15 cellular contexts compared by ENCODE assay signal in genomic region chr16:85716016-85716679, GRCh38. TPM values are rescaled to one million over a fixed set of nuclear protein-coding genes. Genes with fewer than 3 reads are reported as not detected.
DNase-seq lines count a peak whose midpoint lies in the region; ATAC-seq and TF ChIP-seq lines count a peak whose summit lies in the region.
"Had no signal": no experiment of that assay in that cellular context is flagged by ENCODE, and none has a peak within 500 bp of the region (broad histone marks: within the 10 kb centered on the region; RNA-seq: fewer than 3 reads in every experiment).

No MANE protein-coding gene starts in this region.

- H3K9me2 ChIP-seq in Loucy (replicated peaks; ENCODE audit: low read depth, low read length) = no peaks in the 10 kb centered on the region

- peaks cover 11% of the 10 kb centered on the region for H3K9me3 ChIP-seq in BLaER1
- H3K9me3 ChIP-seq in Loucy (ENCODE audit: insufficient read depth, low read depth, low read length) = no peaks in the 10 kb centered on the region
- no peaks in the 10 kb centered on the region for H3K9me3 ChIP-seq in neural progenitor cell (ENCODE audit: low read depth)
- H3K9me3 ChIP-seq: colonic mucosa had no signal

- DNase-seq in epithelial cell of prostate (ENCODE audit: low read depth, low spot score) (no peak), neural progenitor cell (ENCODE audit: low spot score) (no peak), HEK293T (ENCODE audit: extremely low spot score) (no peak), NCI-H446 treated with DMSO at 0.1 percent for 48 hours (lab: John Stamatoyannopoulos, UW) (no peak), retina (no peak)
- no peak for DNase-seq in activated naive CD4-positive, alpha-beta T cell treated with anti-CD3 and anti-CD28 coated beads, Interleukin-2, amount 50 U/mL, for 72 hours (ENCODE audit: low spot score in 2 of 2)
- DNase-seq: activated CD4-positive, alpha-beta T cell treated with anti-CD3 and anti-CD28 coated beads, Interleukin-2, amount 50 U/mL, for 4 hours; activated naive CD4-positive, alpha-beta T cell treated with Interleukin-2 at 50 U/mL for 16 hours; CD8-positive, alpha-beta T cell; colonic mucosa; KG1; nephron progenitor cell had no signal

- peaks cover 27% of the 10 kb centered on the region for H3K36me3 ChIP-seq in BLaER1
- H3K36me3 ChIP-seq in Loucy (ENCODE audit: insufficient read depth, low read length) = no peaks in the 10 kb centered on the region
- no peaks in the 10 kb centered on the region for H3K36me3 ChIP-seq in neural progenitor cell
- H3K36me3 ChIP-seq: ascending aorta, colonic mucosa had no signal

- H3K79me2 ChIP-seq in Loucy (ENCODE audit: insufficient read depth, low read length) = no peaks in the 10 kb centered on the region
- H3K79me2 ChIP-seq in neural progenitor cell (ENCODE audit: low read depth) = no peaks in the 10 kb centered on the region

- POLR2A ChIA-PET in HEK293T (lab: Yijun Ruan, JAX) = no interaction called here

- peak overlapping the region; percentile 96 for H3K27ac Mint-ChIP-seq in neural progenitor cell
- H3K27ac Mint-ChIP-seq in activated naive CD4-positive, alpha-beta T cell treated with anti-CD3 and anti-CD28 coated beads, Interleukin-2, amount 50 U/mL, for 72 hours = no peak overlapping the region
- H3K27ac Mint-ChIP-seq: CD8-positive, alpha-beta T cell; nephron progenitor cell had no signal

- H3K4me1 Mint-ChIP-seq in neural progenitor cell = peaks cover 27% of the 10 kb centered on the region

- no peak overlapping the region; the same call in 1 of the 2 replicates for H2AFZ ChIP-seq in Loucy (ENCODE audit: low read length)
- peak overlapping the region; percentile 66 for H2AFZ ChIP-seq in neural progenitor cell (replicated peaks)

- peak overlapping the region; percentile 59 for H3K9ac ChIP-seq in BLaER1
- H3K9ac ChIP-seq in Loucy (ENCODE audit: low read depth, low read length, poor library complexity, severe bottlenecking) = no peak overlapping the region
- H3K9ac ChIP-seq in neural progenitor cell = no peak overlapping the region

- H3K4me3 ChIP-seq in BLaER1 (no peak overlapping the region), Loucy (ENCODE audit: low read length, poor library complexity, severe bottlenecking) (peak overlapping the region; percentile 13), neural progenitor cell (peak overlapping the region; percentile 26)
- H3K4me3 ChIP-seq: ascending aorta, colonic mucosa had no signal

- H4K20me1 ChIP-seq in BLaER1 (peaks cover 29% of the 10 kb centered on the region), Loucy (ENCODE audit: insufficient read depth, low read length, poor library complexity, severe bottlenecking) (no peaks in the 10 kb centered on the region), neural progenitor cell (ENCODE audit: low read depth) (no peaks in the 10 kb centered on the region)

- no peaks in the 10 kb centered on the region for H3K36me3 Mint-ChIP-seq in neural progenitor cell
- peaks cover 5 to 6% of the 10 kb centered on the region in 2 donors for H3K36me3 Mint-ChIP-seq in activated naive CD4-positive, alpha-beta T cell treated with anti-CD3 and anti-CD28 coated beads, Interleukin-2, amount 50 U/mL, for 72 hours

- H3K27me3 ChIP-seq in BLaER1 = no peaks in the 10 kb centered on the region
- H3K27me3 ChIP-seq in Loucy (ENCODE audit: insufficient read depth, low read length, poor library complexity, severe bottlenecking) = no peaks in the 10 kb centered on the region
- H3K27me3 ChIP-seq in neural progenitor cell = peaks cover 11% of the 10 kb centered on the region
- H3K27me3 ChIP-seq: ascending aorta, colonic mucosa had no signal

- no peaks in the 10 kb centered on the region for H3F3A ChIP-seq in Loucy (ENCODE audit: low read depth)
- H3F3A ChIP-seq in neural progenitor cell (ENCODE audit: low read depth) = peaks cover 32% of the 10 kb centered on the region

- peaks cover 3% of the 10 kb centered on the region for H3K9me3 Mint-ChIP-seq in neural progenitor cell
- H3K9me3 Mint-ChIP-seq in activated naive CD4-positive, alpha-beta T cell treated with anti-CD3 and anti-CD28 coated beads, Interleukin-2, amount 50 U/mL, for 72 hours = peaks cover 4% of the 10 kb centered on the region in 2 donors

- peak overlapping the region; percentile 63 for H3K27ac ChIP-seq in BLaER1
- H3K27ac ChIP-seq in epithelial cell of prostate = peak overlapping the region; percentile 69
- H3K27ac ChIP-seq in neural progenitor cell = peak overlapping the region; percentile 56
- H3K27ac ChIP-seq: ascending aorta, colonic mucosa had no signal

- H3K4me1 ChIP-seq in BLaER1 (peaks cover 45% of the 10 kb centered on the region), Loucy (ENCODE audit: insufficient read depth, low read length, poor library complexity, severe bottlenecking) (peaks cover 15% of the 10 kb centered on the region), neural progenitor cell (peaks cover 29% of the 10 kb centered on the region)
- H3K4me1 ChIP-seq: ascending aorta, colonic mucosa had no signal

- peak overlapping the region; percentile 74 for H3K4me3 Mint-ChIP-seq in neural progenitor cell
- H3K4me3 Mint-ChIP-seq: CD8-positive, alpha-beta T cell; nephron progenitor cell had no signal

- peaks cover 16% of the 10 kb centered on the region for H3K27me3 Mint-ChIP-seq in neural progenitor cell (ENCODE audit: insufficient read depth, low read depth)

- H3K4me2 ChIP-seq in BLaER1 = peak overlapping the region; percentile 84
- peak overlapping the region; percentile 52 for H3K4me2 ChIP-seq in Loucy (ENCODE audit: low read depth, low read length, poor library complexity, severe bottlenecking)
- H3K4me2 ChIP-seq in neural progenitor cell = peak overlapping the region; percentile 75

- CTCF ChIA-PET in HEK293T (lab: Yijun Ruan, JAX) = interaction anchor here (0.7 to 2.7 kb wide), 2 partner anchors 42 to 100 kb away, joined by 3 to 13 read pairs; no protein-coding TSS in a partner anchor

- TF ChIP-seq CTCF in Loucy (conservative IDR thresholded peaks at IDR 0.05; ENCODE audit: low read length) = no peak
- no peak for TF ChIP-seq CTCF in neural progenitor cell (IDR thresholded peaks at IDR 0.05)

- no peak for ATAC-seq in activated naive CD4-positive, alpha-beta T cell treated with anti-CD3 and anti-CD28 coated beads, Interleukin-2, amount 50 U/mL, for 72 hours
- ATAC-seq: CD8-positive, alpha-beta T cell had no signal

TF ChIP-seq in HEK293T, 16 proteins besides CTCF, POLR2A, EP300 and RAD21:
- TF ChIP-seq, protein P1, sequence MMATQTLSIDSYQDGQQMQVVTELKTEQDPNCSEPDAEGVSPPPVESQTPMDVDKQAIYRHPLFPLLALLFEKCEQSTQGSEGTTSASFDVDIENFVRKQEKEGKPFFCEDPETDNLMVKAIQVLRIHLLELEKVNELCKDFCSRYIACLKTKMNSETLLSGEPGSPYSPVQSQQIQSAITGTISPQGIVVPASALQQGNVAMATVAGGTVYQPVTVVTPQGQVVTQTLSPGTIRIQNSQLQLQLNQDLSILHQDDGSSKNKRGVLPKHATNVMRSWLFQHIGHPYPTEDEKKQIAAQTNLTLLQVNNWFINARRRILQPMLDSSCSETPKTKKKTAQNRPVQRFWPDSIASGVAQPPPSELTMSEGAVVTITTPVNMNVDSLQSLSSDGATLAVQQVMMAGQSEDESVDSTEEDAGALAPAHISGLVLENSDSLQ (IDR thresholded peaks at IDR 0.05) = no peak
- TF ChIP-seq SP1 (IDR thresholded peaks at IDR 0.05) (no peak), LEF1 (IDR thresholded peaks at IDR 0.05; ENCODE audit: borderline replicate concordance) (no peak), L3MBTL2 (conservative IDR thresholded peaks at IDR 0.05) (no peak)

RNA-seq across cellular contexts. Expression of gene GINS2, which starts 27.4 kb away (rescaled TPM):
- 47.9 and 51.9 TPM in 2 replicates for total RNA-seq in neural progenitor cell (ENCODE audit: low replicate concordance)
- 10 to 100 TPM; 42.3 to 73.6 TPM for total RNA-seq in activated naive CD4-positive, alpha-beta T cell treated with anti-CD3 and anti-CD28 coated beads, Interleukin-2, amount 50 U/mL, for 72 hours
- total RNA-seq: ascending aorta had no signal

RNA-seq across cellular contexts. Expression of gene C16orf74, which starts 34.7 kb away (rescaled TPM):
- total RNA-seq in neural progenitor cell (ENCODE audit: low replicate concordance) = 1.1 TPM in 1 of 2 replicates, not detected in the other
- 1 to 10 TPM in 1 of 2 donors, under 1 TPM in 1; 0.46 to 1.4 TPM for total RNA-seq in activated naive CD4-positive, alpha-beta T cell treated with anti-CD3 and anti-CD28 coated beads, Interleukin-2, amount 50 U/mL, for 72 hours
- total RNA-seq: ascending aorta had no signal
